In the genomic region with DNA sequence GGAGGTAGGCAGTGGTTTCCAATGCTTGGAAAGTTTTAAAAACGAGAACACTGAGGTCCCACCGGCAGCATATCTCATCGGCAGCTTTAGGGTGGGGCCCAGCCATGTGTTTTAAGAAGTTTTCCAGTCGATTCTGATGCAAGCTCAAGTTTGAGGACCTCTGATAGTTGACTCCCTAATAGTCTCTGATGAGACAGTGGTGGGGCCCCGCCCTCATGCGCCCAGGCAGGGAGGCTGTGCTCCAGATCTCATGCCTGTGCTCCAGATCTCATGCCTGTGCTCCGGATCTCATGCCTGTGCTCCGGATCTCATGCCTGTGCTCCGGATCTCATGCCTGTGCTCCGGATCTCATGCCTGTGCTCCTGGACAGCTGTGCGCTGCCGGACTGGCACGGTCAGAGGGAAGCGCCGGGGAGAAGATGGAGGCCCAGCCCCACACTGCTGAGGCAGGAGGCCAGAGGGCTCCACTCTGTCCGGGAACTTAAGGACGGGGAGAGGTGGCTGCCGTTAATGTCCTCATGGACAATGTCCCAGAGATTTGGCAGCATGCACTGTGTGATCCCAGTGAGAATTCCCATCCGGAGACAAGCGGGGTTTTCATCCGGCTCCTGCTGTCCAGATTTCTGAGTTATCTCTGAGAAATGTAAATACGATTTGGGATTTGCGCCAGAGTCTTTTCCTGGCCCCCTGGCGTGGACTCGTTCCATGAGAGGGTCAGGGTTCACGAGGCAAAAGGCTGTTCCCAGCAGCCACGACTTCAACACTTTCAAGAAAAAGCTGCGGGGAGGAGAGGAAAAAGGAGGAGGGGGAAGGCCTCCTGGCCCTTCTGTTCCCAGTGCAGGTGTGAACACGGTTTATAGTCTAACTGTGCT, we compare ENCODE assay signal across 12 cellular contexts. TPM values are rescaled to one million over a fixed set of nuclear protein-coding genes. Genes with fewer than 3 reads are reported as not detected.
A peak's percentile ranks its signal among the peaks of the same experiment; 100 is the strongest.
DNase-seq lines count a peak whose midpoint lies in the region; ATAC-seq, FAIRE-seq and TF ChIP-seq lines count a peak whose summit lies in the region.
"Had no signal": no experiment of that assay in that cellular context is flagged by ENCODE, and none has a peak within 500 bp of the region (broad histone marks: within the 10 kb centered on the region; RNA-seq: fewer than 3 reads in every experiment).

No MANE protein-coding gene starts in this region.

- BruUV-seq in endothelial cell of umbilical vein (replicated peaks; lab: Mats Ljungman, UMichigan): no TSS peak

- H3K4me2 ChIP-seq in endothelial cell of umbilical vein (ENCODE audit: insufficient read depth, low read length): no peak overlapping the region

- POLR2A ChIA-PET in endothelial cell of umbilical vein (lab: Charles Lee): no interaction called here

- H3K27me3 ChIP-seq in Peyer's patch (no peaks in the 10 kb centered on the region), endothelial cell of umbilical vein (ENCODE audit: control insufficient read depth in 2 of 2, insufficient read depth in 2 of 2, low read length in 2 of 2) (no peaks in the 10 kb centered on the region), upper lobe of right lung (no peaks in the 10 kb centered on the region)

- dilution Hi-C loops in endothelial cell of umbilical vein (cut with MboI; ENCODE audit: extremely low pct_ligation_motif_present, low sequenced_read_pairs): no loop called here

- DNase-seq in Peyer's patch: peak in 1 of 3 donors; percentile 56
- DNase-seq in endothelial cell of umbilical vein (ENCODE audit: low read depth, low spot score): peak; percentile 34
- no peak for DNase-seq in mesothelial cell of epicardium (ENCODE audit: low spot score in 2 of 2, unreplicated experiment in 2 of 2)
- no peak for DNase-seq in upper lobe of right lung
- no peak for DNase-seq in NCI-H2171 treated with DMSO at 0.1 percent for 48 hours (lab: John Stamatoyannopoulos, UW)
- no peak for DNase-seq in GM03348 (ENCODE audit: low spot score)
- DNase-seq in RPMI8226: no peak
- DNase-seq: NCI-H345; stimulated activated CD4-positive, alpha-beta T cell treated with anti-CD3 and anti-CD28 coated beads, Interleukin-2, amount 100 ng/mL, for 24 hours had no signal

- peak; percentile 75 for ATAC-seq in upper lobe of right lung

- CTCF ChIA-PET in endothelial cell of umbilical vein (lab: Charles Lee): interaction anchor here (1.0 to 2.7 kb wide), 2 partner anchors 9 to 41 kb away, joined by 3 to 14 read pairs; a partner anchor contains a TSS

- no peak for FAIRE-seq in endothelial cell of umbilical vein (lab: Jason Lieb, UNC)
- FAIRE-seq: islet of Langerhans had no signal

- peak overlapping the region in 1 of 4 donors; percentile 35 for H3K4me3 ChIP-seq in Peyer's patch
- no peak overlapping the region for H3K4me3 ChIP-seq in endothelial cell of umbilical vein (replicated peaks in 1 of 3; ENCODE audit: insufficient read depth in 1 of 3, low read depth in 1 of 3, low read length in 3 of 3)
- H3K4me3 ChIP-seq in upper lobe of right lung: peak overlapping the region; percentile 23

- H3K9me1 ChIP-seq in endothelial cell of umbilical vein (replicated peaks; ENCODE audit: control insufficient read depth, extremely low read depth, insufficient read depth, low read length): no peaks in the 10 kb centered on the region

- no peaks in the 10 kb centered on the region for H3K9me3 Mint-ChIP-seq in mesothelial cell of epicardium

- H3K27ac ChIP-seq in Peyer's patch: peak overlapping the region; percentile 46 to 79 (median 68)
- no peak overlapping the region for H3K27ac ChIP-seq in endothelial cell of umbilical vein (ENCODE audit: insufficient read depth, low read depth, low read length)
- H3K27ac ChIP-seq in upper lobe of right lung: peak overlapping the region; percentile 80
- H3K27ac ChIP-seq: HL-60 had no signal

- TF ChIP-seq POLR2A in Peyer's patch (IDR thresholded peaks at IDR 0.05) (no peak), endothelial cell of umbilical vein (IDR thresholded peaks at IDR 0.05; ENCODE audit: low read depth, low read length) (no peak)

- H3K27ac Mint-ChIP-seq in mesothelial cell of epicardium: peak overlapping the region; percentile 79
- H3K27ac Mint-ChIP-seq: activated naive CD8-positive, alpha-beta T cell had no signal

- H3K36me3 ChIP-seq in Peyer's patch: peaks cover 0 to 25% (median under 1%) of the 10 kb centered on the region in 3 donors
- H3K36me3 ChIP-seq in endothelial cell of umbilical vein (ENCODE audit: control insufficient read depth in 2 of 2, extremely low read depth in 1 of 2, insufficient read depth in 2 of 2, low read length in 2 of 2): peaks cover 13 to 14% of the 10 kb centered on the region in 2 experiments
- H3K36me3 ChIP-seq in upper lobe of right lung: peaks cover 37% of the 10 kb centered on the region

- intact Hi-C loops in endothelial cell of umbilical vein (cut with micrococcal nuclease): no loop called here
- intact Hi-C loops in upper lobe of right lung (cut with DNase I): no loop called here

- peaks cover 7% of the 10 kb centered on the region for H3K79me2 ChIP-seq in endothelial cell of umbilical vein (ENCODE audit: control insufficient read depth, insufficient read depth, low read length)

- H3K36me3 Mint-ChIP-seq in mesothelial cell of epicardium: peaks cover 23% of the 10 kb centered on the region

- H3K9ac ChIP-seq in endothelial cell of umbilical vein (replicated peaks; ENCODE audit: extremely low read depth, insufficient read depth, low read length): no peak overlapping the region

- H3K4me1 Mint-ChIP-seq in mesothelial cell of epicardium: no peaks in the 10 kb centered on the region

- no peak overlapping the region for H3K4me3 Mint-ChIP-seq in mesothelial cell of epicardium
- H3K4me3 Mint-ChIP-seq: activated naive CD8-positive, alpha-beta T cell had no signal

- H2AFZ ChIP-seq in endothelial cell of umbilical vein (ENCODE audit: low read depth, low read length): no peak overlapping the region

- no peak for TF ChIP-seq CTCF in Peyer's patch (IDR thresholded peaks at IDR 0.05)
- no peak for TF ChIP-seq CTCF in endothelial cell of umbilical vein (IDR thresholded peaks at IDR 0.05; ENCODE audit: extremely low read depth in 1 of 2, insufficient read depth in 1 of 2, low read depth in 1 of 2, low read length in 2 of 2)
- TF ChIP-seq CTCF in mesothelial cell of epicardium (IDR thresholded peaks at IDR 0.05; ENCODE audit: unreplicated experiment): no peak
- no peak for TF ChIP-seq CTCF in upper lobe of right lung (IDR thresholded peaks at IDR 0.05)

- no peaks in the 10 kb centered on the region for H4K20me1 ChIP-seq in endothelial cell of umbilical vein (replicated peaks; ENCODE audit: control insufficient read depth, extremely low read depth, insufficient read depth, low read length)

- peaks cover 0 to 6% (median 0%) of the 10 kb centered on the region in 4 donors for H3K4me1 ChIP-seq in Peyer's patch
- no peaks in the 10 kb centered on the region for H3K4me1 ChIP-seq in endothelial cell of umbilical vein (ENCODE audit: control insufficient read depth, extremely low read depth, insufficient read depth, low read length)
- H3K4me1 ChIP-seq in upper lobe of right lung: peaks cover 18% of the 10 kb centered on the region

- no peaks in the 10 kb centered on the region for H3K9me3 ChIP-seq in Peyer's patch
- no peaks in the 10 kb centered on the region for H3K9me3 ChIP-seq in endothelial cell of umbilical vein (replicated peaks; ENCODE audit: control insufficient read depth, insufficient read depth, low read length)
- H3K9me3 ChIP-seq in upper lobe of right lung: no peaks in the 10 kb centered on the region

- H3K27me3 Mint-ChIP-seq in mesothelial cell of epicardium (ENCODE audit: low read depth): no peaks in the 10 kb centered on the region
- H3K27me3 Mint-ChIP-seq: activated naive CD8-positive, alpha-beta T cell had no signal

TF ChIP-seq in endothelial cell of umbilical vein, 7 proteins besides CTCF, POLR2A, EP300 and RAD21 (continues in another document):
- no peak for TF ChIP-seq MYC (IDR thresholded peaks at IDR 0.05; ENCODE audit: low read depth, low read length)

RNA-seq across cellular contexts. Expression of a gene that starts 9.4 kb away (rescaled TPM):
- total RNA-seq in Peyer's patch: 1 to 10 TPM in 2 of 4 donors, under 1 TPM in 1, not detected in 1; 0.70 to 5.8 (median 1.1) TPM
- not detected in 2 replicates for total RNA-seq in endothelial cell of umbilical vein
- 0.15 and 0.19 TPM in 2 replicates for polyA plus RNA-seq in endothelial cell of umbilical vein
- polyA plus RNA-seq in endothelial cell of umbilical vein (2011; cell fraction: cytosol; rRNA removed): 0.15 and 0.17 TPM in 2 replicates
- polyA plus RNA-seq in endothelial cell of umbilical vein (2011; cell fraction: nucleus; rRNA removed): not detected in 2 replicates
- not detected in 2 replicates for polyA plus RNA-seq in endothelial cell of umbilical vein (2012)
- not detected in 2 replicates for polyA minus RNA-seq in endothelial cell of umbilical vein
- polyA minus RNA-seq in endothelial cell of umbilical vein (2011; cell fraction: cytosol; rRNA and poly(A)+ RNA removed): not detected
- polyA minus RNA-seq in endothelial cell of umbilical vein (2011; cell fraction: nucleus; rRNA and poly(A)+ RNA removed): not detected in 2 replicates
- total RNA-seq in mesothelial cell of epicardium: 9.8 to 10.8 TPM (median 10.1 TPM) in 3 replicates
- 1.5 TPM for total RNA-seq in upper lobe of right lung

RNA-seq across cellular contexts. Expression of a gene that starts 10.4 kb away (rescaled TPM):
- total RNA-seq in Peyer's patch: 1,000 to 10,000 TPM in 3 of 4 donors, 100 to 1,000 TPM in 1; 855 to 2,886 (median 1,081) TPM
- 1,506 and 1,544 TPM in 2 replicates for total RNA-seq in endothelial cell of umbilical vein
- polyA plus RNA-seq in endothelial cell of umbilical vein: 712 and 1,210 TPM in 2 replicates
- 1,730 and 1,737 TPM in 2 replicates for polyA plus RNA-seq in endothelial cell of umbilical vein (2011; cell fraction: cytosol; rRNA removed)
- 533 and 585 TPM in 2 replicates for polyA plus RNA-seq in endothelial cell of umbilical vein (2011; cell fraction: nucleus; rRNA removed)
- 1,981 and 2,150 TPM in 2 replicates for polyA plus RNA-seq in endothelial cell of umbilical vein (2012)
- polyA minus RNA-seq in endothelial cell of umbilical vein: 252 and 276 TPM in 2 replicates
- polyA minus RNA-seq in endothelial cell of umbilical vein (2011; cell fraction: cytosol; rRNA and poly(A)+ RNA removed): 328 TPM
- polyA minus RNA-seq in endothelial cell of umbilical vein (2011; cell fraction: nucleus; rRNA and poly(A)+ RNA removed): 72.1 and 75.3 TPM in 2 replicates
- 1,528 to 1,604 TPM (median 1,590 TPM) in 3 replicates for total RNA-seq in mesothelial cell of epicardium
- 807 TPM for total RNA-seq in upper lobe of right lung

RNA-seq across cellular contexts. Expression of a gene that starts 27.3 kb away (rescaled TPM):
- total RNA-seq in Peyer's patch: 10 to 100 TPM in 3 of 4 donors, 1 to 10 TPM in 1; 8.2 to 42.9 (median 14.8) TPM
- 30.8 and 31.4 TPM in 2 replicates for total RNA-seq in endothelial cell of umbilical vein
- 8.3 and 12.8 TPM in 2 replicates for polyA plus RNA-seq in endothelial cell of umbilical vein
- polyA plus RNA-seq in endothelial cell of umbilical vein (2011; cell fraction: cytosol; rRNA removed): 15.5 and 17.7 TPM in 2 replicates
- polyA plus RNA-seq in endothelial cell of umbilical vein (2011; cell fraction: nucleus; rRNA removed): 10.7 and 14.4 TPM in 2 replicates
- 26.7 and 36.1 TPM in 2 replicates for polyA plus RNA-seq in endothelial cell of umbilical vein (2012)
- 10.6 and 12.7 TPM in 2 replicates for polyA minus RNA-seq in endothelial cell of umbilical vein
- 16.5 TPM for polyA minus RNA-seq in endothelial cell of umbilical vein (2011; cell fraction: cytosol; rRNA and poly(A)+ RNA removed)
- polyA minus RNA-seq in endothelial cell of umbilical vein (2011; cell fraction: nucleus; rRNA and poly(A)+ RNA removed): 6.1 and 6.9 TPM in 2 replicates
- 21.1 to 24.3 TPM (median 22.5 TPM) in 3 replicates for total RNA-seq in mesothelial cell of epicardium
- 18.6 TPM for total RNA-seq in upper lobe of right lung
